In the genomic region with DNA sequence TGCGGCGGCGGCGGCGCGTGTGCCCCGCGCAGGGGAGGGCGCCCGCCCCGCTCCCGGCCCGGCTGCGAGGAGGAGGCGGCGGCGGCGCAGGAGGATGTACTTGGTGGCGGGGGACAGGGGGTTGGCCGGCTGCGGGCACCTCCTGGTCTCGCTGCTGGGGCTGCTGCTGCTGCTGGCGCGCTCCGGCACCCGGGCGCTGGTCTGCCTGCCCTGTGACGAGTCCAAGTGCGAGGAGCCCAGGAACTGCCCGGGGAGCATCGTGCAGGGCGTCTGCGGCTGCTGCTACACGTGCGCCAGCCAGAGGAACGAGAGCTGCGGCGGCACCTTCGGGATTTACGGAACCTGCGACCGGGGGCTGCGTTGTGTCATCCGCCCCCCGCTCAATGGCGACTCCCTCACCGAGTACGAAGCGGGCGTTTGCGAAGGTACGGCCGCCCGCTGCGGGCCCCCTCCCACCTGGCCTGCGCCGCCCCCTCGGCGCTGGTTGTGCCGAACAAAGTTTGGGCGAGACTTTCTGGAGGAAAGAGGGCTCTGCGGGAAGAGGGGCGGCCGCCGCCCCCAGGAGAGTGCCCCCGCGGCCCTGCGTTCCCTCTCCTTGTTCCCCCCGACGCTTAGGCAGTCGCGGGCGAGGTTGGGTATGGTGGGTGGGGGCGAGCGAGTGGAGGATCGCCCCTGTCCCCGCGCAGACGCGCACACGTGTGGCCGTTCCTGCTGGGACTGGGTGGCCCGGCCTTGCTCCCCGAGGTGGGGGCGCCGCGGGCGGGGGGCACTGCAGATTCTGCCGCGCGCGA, we compare ENCODE assay signal across 8 cellular contexts. TPM values are rescaled to one million over a fixed set of nuclear protein-coding genes. Genes with fewer than 3 reads are reported as not detected.
DNase-seq lines count a peak whose midpoint lies in the region; ATAC-seq and TF ChIP-seq lines count a peak whose summit lies in the region.

No MANE protein-coding gene starts in this region.

- H3K4me1 Mint-ChIP-seq in memory B cell = peaks cover 22% of the 10 kb centered on the region

- H3K36me3 Mint-ChIP-seq in memory B cell = no peaks in the 10 kb centered on the region

- peaks cover 31% of the 10 kb centered on the region for H3K27me3 Mint-ChIP-seq in memory B cell

- no peaks in the 10 kb centered on the region for H3K9me3 Mint-ChIP-seq in memory B cell

- TF ChIP-seq CTCF in VCaP (conservative IDR thresholded peaks at IDR 0.05) = no peak

- H3K27ac ChIP-seq in VCaP = peak overlapping the region; percentile 83

- no peak overlapping the region for H3K27ac Mint-ChIP-seq in memory B cell

- ATAC-seq in GM18909 (IDR thresholded peaks at IDR 0.05; ENCODE audit: poor library complexity, unreplicated experiment) (peak; percentile 22), HG03175 (IDR thresholded peaks at IDR 0.05; ENCODE audit: unreplicated experiment) (peak; percentile 31), memory B cell (ENCODE audit: low read depth) (peak; percentile 16)

- DNase-seq in AML-193 (lab: John Stamatoyannopoulos, UW) = peak; percentile 14 to 34
- DNase-seq in dermis blood vessel endothelial cell = peak; percentile 37
- DNase-seq in memory B cell (ENCODE audit: low spot score in 2 of 2) = peak in 1 of 2 donors; percentile 34
- peak; percentile 29 for DNase-seq in stimulated activated naive CD4-positive, alpha-beta T cell treated with Interleukin-2 at 50 U/mL for 16 hours (lab: John Stamatoyannopoulos, UW)
- DNase-seq in SW 1271 (lab: John Stamatoyannopoulos, UW) = no peak

- H3K4me3 Mint-ChIP-seq in memory B cell = peak overlapping the region; percentile 85

RNA-seq across cellular contexts. Expression of a gene that starts 0.8 kb away (rescaled TPM):
- 765 and 891 TPM in 2 replicates for total RNA-seq in dermis blood vessel endothelial cell

Comparison
In these comparisons a context has a peak if more than half of its experiments do, and no peak if none do; other contexts are left out.
1. DNase-seq: peak in AML-193 (2 of 2), dermis blood vessel endothelial cell (single experiment) and stimulated activated naive CD4-positive, alpha-beta T cell treated with Interleukin-2 at 50 U/mL for 16 hours (single experiment); none in SW 1271 (0 of 2).
2. Peak in every context shown above with its lines, with median percentiles within 50 percentile points of each other: ATAC-seq.